ENCODE assay signal across 9 cellular contexts in genomic region chr5:36246011-36246410, GRCh38. TPM values are rescaled to one million over a fixed set of nuclear protein-coding genes. Genes with fewer than 3 reads are reported as not detected.
"Had no signal": no experiment of that assay in that cellular context is flagged by ENCODE, and none has a peak within 500 bp of the region (broad histone marks: within the 10 kb centered on the region; RNA-seq: fewer than 3 reads in every experiment).

No MANE protein-coding gene starts in this region.

- H2AFZ ChIP-seq: GM23338 had no signal

- FAIRE-seq: H1, H54, HTR-8/SVneo had no signal

- H3K4me2 ChIP-seq: GM23338 had no signal

- ATAC-seq: GM23338 had no signal

- DNase-seq: H9, HCEC 1CT, KBM-7 had no signal

- H3K4me3 ChIP-seq: GM23338 had no signal

RNA-seq across cellular contexts. Expression of gene RANBP3L, which starts 55.7 kb away (rescaled TPM):
- total RNA-seq: GM23338, H1, H9, HT-29 had no signal
- polyA plus RNA-seq: GM23338, H1, IgD-negative memory B cell had no signal
